Comparison of ENCODE assay signal across 19 cellular contexts in genomic region chr4:74503580-74503979, GRCh38. TPM values are rescaled to one million over a fixed set of nuclear protein-coding genes. Genes with fewer than 3 reads are reported as not detected.
DNase-seq lines count a peak whose midpoint lies in the region; ATAC-seq and TF ChIP-seq lines count a peak whose summit lies in the region.
"Had no signal": no experiment of that assay in that cellular context is flagged by ENCODE, and none has a peak within 500 bp of the region (broad histone marks: within the 10 kb centered on the region; RNA-seq: fewer than 3 reads in every experiment).

No MANE protein-coding gene starts in this region.

- no peak overlapping the region for H3K4me3 ChIP-seq in NB4 (ENCODE audit: low read depth, low read length)
- no peak overlapping the region for H3K4me3 ChIP-seq in cardiac fibroblast (replicated peaks in 1 of 2; ENCODE audit: low read depth in 2 of 2, low read length in 2 of 2)

- H3K36me3 Mint-ChIP-seq in stimulated activated memory B cell treated with anti-CD40 and anti-IgM and Interleukin-4, amounts not matched to agents 10 μg/mL and 1 μg/mL and 100 μg/mL, for 72 hours: no peaks in the 10 kb centered on the region
- H3K36me3 Mint-ChIP-seq in T-helper 17 cell (ENCODE audit: low read depth): peaks cover 2% of the 10 kb centered on the region

- H3K4me1 Mint-ChIP-seq in stimulated activated memory B cell treated with anti-CD40 and anti-IgM and Interleukin-4, amounts not matched to agents 10 μg/mL and 1 μg/mL and 100 μg/mL, for 72 hours: peaks cover 9% of the 10 kb centered on the region
- H3K4me1 Mint-ChIP-seq in T-helper 17 cell: no peaks in the 10 kb centered on the region

- peaks cover 65% of the 10 kb centered on the region for H3K27me3 Mint-ChIP-seq in stimulated activated memory B cell treated with anti-CD40 and anti-IgM and Interleukin-4, amounts not matched to agents 10 μg/mL and 1 μg/mL and 100 μg/mL, for 72 hours
- H3K27me3 Mint-ChIP-seq in T-helper 17 cell: peaks cover 25% of the 10 kb centered on the region

- H3K27ac Mint-ChIP-seq in stimulated activated memory B cell treated with anti-CD40 and anti-IgM and Interleukin-4, amounts not matched to agents 10 μg/mL and 1 μg/mL and 100 μg/mL, for 72 hours: no peak overlapping the region
- H3K27ac Mint-ChIP-seq in T-helper 17 cell: no peak overlapping the region
- H3K27ac Mint-ChIP-seq: activated T-helper 2 cell treated with anti-CD3 and anti-CD28 coated beads, Interferon-gamma antibody, Interleukin-2, Interleukin-4, amounts not matched to agents 10 μg/mL and 5 μg/mL and 100 μg/mL, durations not matched to agents 14 hours and 24 hours and 36 hours; stimulated activated naive B cell treated with anti-CD40 and anti-IgM and Interleukin-4, amounts not matched to agents 10 μg/mL and 1 μg/mL and 100 μg/mL, for 72 hours had no signal

- no peak overlapping the region for H3K4me3 Mint-ChIP-seq in stimulated activated memory B cell treated with anti-CD40 and anti-IgM and Interleukin-4, amounts not matched to agents 10 μg/mL and 1 μg/mL and 100 μg/mL, for 72 hours
- no peak overlapping the region for H3K4me3 Mint-ChIP-seq in T-helper 17 cell
- H3K4me3 Mint-ChIP-seq: stimulated activated naive B cell treated with anti-CD40 and anti-IgM and Interleukin-4, amounts not matched to agents 10 μg/mL and 1 μg/mL and 100 μg/mL, for 72 hours had no signal

- DNase-seq in EH (ENCODE audit: low read depth): peak; percentile 79
- peak; percentile 2 for DNase-seq in NB4 (ENCODE audit: low read depth)
- peak; percentile 51 to 90 for DNase-seq in cardiac fibroblast (ENCODE audit: low read depth in 2 of 2)
- peak; percentile 73 for DNase-seq in kidney tubule cell (ENCODE audit: low spot score)
- DNase-seq in islet precursor cell: no peak
- no peak for DNase-seq in activated naive CD4-positive, alpha-beta T cell treated with anti-CD3 and anti-CD28 coated beads, Interleukin-2, amount 50 U/mL, for 16 hours
- no peak for DNase-seq in T-helper 17 cell
- DNase-seq: aorta; BE2C; effector CD4-positive, alpha-beta T cell; head of caudate nucleus; left cardiac atrium; NCI-H1694; NCI-H524 treated with DMSO at 0.1 percent for 48 hours; stimulated activated naive B cell treated with anti-CD40 and anti-IgM and Interleukin-4, amounts not matched to agents 10 μg/mL and 1 μg/mL and 100 μg/mL, for 72 hours; T1000 had no signal

- ATAC-seq in stimulated activated memory B cell treated with anti-CD40 and anti-IgM and Interleukin-4, amounts not matched to agents 10 μg/mL and 1 μg/mL and 100 μg/mL, for 72 hours: no peak
- no peak for ATAC-seq in T-helper 17 cell
- ATAC-seq: left cardiac atrium; Right ventricle myocardium inferior; stimulated activated naive B cell treated with anti-CD40 and anti-IgM and Interleukin-4, amounts not matched to agents 10 μg/mL and 1 μg/mL and 100 μg/mL, for 72 hours had no signal

- no peak for TF ChIP-seq POLR2A in NB4 (IDR thresholded peaks at IDR 0.05; ENCODE audit: extremely low read depth, insufficient read length)

- peaks cover 4% of the 10 kb centered on the region for H3K9me3 Mint-ChIP-seq in stimulated activated memory B cell treated with anti-CD40 and anti-IgM and Interleukin-4, amounts not matched to agents 10 μg/mL and 1 μg/mL and 100 μg/mL, for 72 hours
- H3K9me3 Mint-ChIP-seq: activated T-helper 2 cell treated with anti-CD3 and anti-CD28 coated beads, Interferon-gamma antibody, Interleukin-2, Interleukin-4, amounts not matched to agents 10 μg/mL and 5 μg/mL and 100 μg/mL, durations not matched to agents 14 hours and 24 hours and 36 hours had no signal

- H3K9me3 ChIP-seq in T-helper 17 cell (ENCODE audit: control insufficient read depth, low read length, poor library complexity, severe bottlenecking): no peaks in the 10 kb centered on the region
- H3K9me3 ChIP-seq: BE2C had no signal

- TF ChIP-seq CTCF in NB4 (IDR thresholded peaks at IDR 0.05; ENCODE audit: low read depth, low read length) (no peak), cardiac fibroblast (IDR thresholded peaks at IDR 0.05; ENCODE audit: low read depth, low read length) (no peak)

RNA-seq across cellular contexts. Expression of gene AREG, which starts 58.6 kb away (rescaled TPM):
- 10 to 100 TPM; 15.0 to 17.3 TPM for total RNA-seq in T-helper 17 cell

Comparison
In these comparisons a context has a peak if more than half of its experiments do, and no peak if none do; other contexts are left out.
1. DNase-seq: peak in EH (single experiment), NB4 (single experiment), cardiac fibroblast (2 of 2) and kidney tubule cell (single experiment); none in islet precursor cell (single experiment), activated naive CD4-positive, alpha-beta T cell treated with anti-CD3 and anti-CD28 coated beads, Interleukin-2, amount 50 U/mL, for 16 hours (single experiment) and T-helper 17 cell (0 of 3).